ENCODE assay signal across 8 cellular contexts in genomic region chr7:156764016-156764669, GRCh38.
DNase-seq lines count a peak whose midpoint lies in the region; ATAC-seq and TF ChIP-seq lines count a peak whose summit lies in the region.

No MANE protein-coding gene starts in this region.

- peak; percentile 29 for DNase-seq in activated CD4-positive, alpha-beta T cell treated with anti-CD3 and anti-CD28 coated beads for 48 hours
- DNase-seq in activated CD4-positive, alpha-beta T cell treated with anti-CD3 and anti-CD28 coated beads, Interleukin-2, amount 10 ng/mL, durations not matched to agents 24 days and 14 days: no peak
- DNase-seq in NCI-H524 treated with DMSO at 0.1 percent for 48 hours (lab: John Stamatoyannopoulos, UW) (peak; percentile 5), cerebellar cortex (ENCODE audit: low spot score) (peak; percentile 78), left lung (peak in 1 of 2 donors; percentile 62), ureter (ENCODE audit: low spot score) (peak; percentile 69), NOMO-1 (lab: John Stamatoyannopoulos, UW; ENCODE audit: unreplicated experiment in 2 of 2) (no peak)

- peaks cover 13% of the 10 kb centered on the region for H3K9me3 Mint-ChIP-seq in activated CD4-positive, alpha-beta T cell treated with anti-CD3 and anti-CD28 coated beads, Interleukin-2, amount 10 ng/mL, durations not matched to agents 24 days and 14 days

- peak; percentile 38 to 62 for TF ChIP-seq CTCF in left lung (IDR thresholded peaks at IDR 0.05)

- H3K27me3 Mint-ChIP-seq in activated CD4-positive, alpha-beta T cell treated with anti-CD3 and anti-CD28 coated beads, Interleukin-2, amount 10 ng/mL, durations not matched to agents 24 days and 14 days: no peaks in the 10 kb centered on the region

- H3K4me3 ChIP-seq in left lung: no peak overlapping the region

- no peak overlapping the region for H3K27ac ChIP-seq in left lung

- H3K4me3 Mint-ChIP-seq in activated CD4-positive, alpha-beta T cell treated with anti-CD3 and anti-CD28 coated beads, Interleukin-2, amount 10 ng/mL, durations not matched to agents 24 days and 14 days: no peak overlapping the region

- peaks cover 0 to 10% of the 10 kb centered on the region in 2 donors for H3K36me3 ChIP-seq in left lung

- H3K27me3 ChIP-seq in left lung: no peaks in the 10 kb centered on the region

- intact Hi-C loops in activated CD4-positive, alpha-beta T cell treated with anti-CD3 and anti-CD28 coated beads, Interleukin-2, amount 10 ng/mL, durations not matched to agents 24 days and 14 days (cut with micrococcal nuclease): no loop called here
- intact Hi-C loops in left lung (cut with DNase I): no loop called here

- peak; percentile 99 for ATAC-seq in left lung
- no peak for ATAC-seq in HG02642 (IDR thresholded peaks at IDR 0.05; ENCODE audit: poor library complexity, unreplicated experiment)

- peaks cover 23% of the 10 kb centered on the region for H3K36me3 Mint-ChIP-seq in activated CD4-positive, alpha-beta T cell treated with anti-CD3 and anti-CD28 coated beads, Interleukin-2, amount 10 ng/mL, durations not matched to agents 24 days and 14 days (ENCODE audit: low read depth)

- H3K4me1 Mint-ChIP-seq in activated CD4-positive, alpha-beta T cell treated with anti-CD3 and anti-CD28 coated beads, Interleukin-2, amount 10 ng/mL, durations not matched to agents 24 days and 14 days: peaks cover 3% of the 10 kb centered on the region

- peaks cover 0 to 2% of the 10 kb centered on the region in 2 donors for H3K9me3 ChIP-seq in left lung

- H3K27ac Mint-ChIP-seq in activated CD4-positive, alpha-beta T cell treated with anti-CD3 and anti-CD28 coated beads, Interleukin-2, amount 10 ng/mL, durations not matched to agents 24 days and 14 days: no peak overlapping the region

- H3K4me1 ChIP-seq in left lung: no peaks in the 10 kb centered on the region

Comparison
In these comparisons a context has a peak if more than half of its experiments do, and no peak if none do; other contexts are left out.
1. DNase-seq: peak in activated CD4-positive, alpha-beta T cell treated with anti-CD3 and anti-CD28 coated beads for 48 hours (single experiment), NCI-H524 treated with DMSO at 0.1 percent for 48 hours (single experiment), cerebellar cortex (single experiment) and ureter (single experiment); none in activated CD4-positive, alpha-beta T cell treated with anti-CD3 and anti-CD28 coated beads, Interleukin-2, amount 10 ng/mL, durations not matched to agents 24 days and 14 days (single experiment) and NOMO-1 (0 of 2).